ENCODE assay signal across 20 cellular contexts in genomic region chr17:21355586-21355985, GRCh38. TPM values are rescaled to one million over a fixed set of nuclear protein-coding genes. Genes with fewer than 3 reads are reported as not detected.
DNase-seq lines count a peak whose midpoint lies in the region; ATAC-seq and TF ChIP-seq lines count a peak whose summit lies in the region.
"Had no signal": no experiment of that assay in that cellular context is flagged by ENCODE, and none has a peak within 500 bp of the region (broad histone marks: within the 10 kb centered on the region; RNA-seq: fewer than 3 reads in every experiment).

No MANE protein-coding gene starts in this region.

- no peaks in the 10 kb centered on the region for H3K27me3 ChIP-seq in spleen (replicated peaks in 1 of 7)

- H3K9me3 ChIP-seq in spleen, result no peaks in the 10 kb centered on the region
- H3K9me3 ChIP-seq: A549, HAP-1 had no signal

- ATAC-seq in left ventricle myocardium superior, result no peak
- no peak for ATAC-seq in Right ventricle myocardium superior (ENCODE audit: poor library complexity)
- no peak for ATAC-seq in HG03520 (IDR thresholded peaks at IDR 0.05; ENCODE audit: unreplicated experiment)
- no peak for ATAC-seq in GM21447 (IDR thresholded peaks at IDR 0.05; ENCODE audit: unreplicated experiment)
- ATAC-seq: A549 had no signal

- peaks cover 0 to 11% (median 2%) of the 10 kb centered on the region in 6 donors for H3K4me1 ChIP-seq in spleen
- H3K4me1 ChIP-seq: HAP-1 had no signal

- no peak for TF ChIP-seq POLR2A in spleen (IDR thresholded peaks at IDR 0.05)

- H3K27me3 Mint-ChIP-seq in chondrocyte (ENCODE audit: low read depth) (peaks cover 2% of the 10 kb centered on the region), nephron progenitor cell (ENCODE audit: low read depth, poor library complexity) (peaks cover 35% of the 10 kb centered on the region)

- intact Hi-C loops in left ventricle myocardium superior (cut with micrococcal nuclease) (no loop called here), Right ventricle myocardium superior (cut with DNase I) (no loop called here), spleen (cut with DNase I; ENCODE audit: low total_unique reads) (no loop called here)

- H3K27ac ChIP-seq in spleen, result no peak overlapping the region
- H3K27ac ChIP-seq: A549 had no signal

- H3K36me3 Mint-ChIP-seq in chondrocyte (ENCODE audit: low read depth) (no peaks in the 10 kb centered on the region), nephron progenitor cell (ENCODE audit: low read depth) (no peaks in the 10 kb centered on the region)
- H3K36me3 Mint-ChIP-seq: CD4-positive, alpha-beta memory T cell had no signal

- DNase-seq in left ventricle myocardium superior, result peak; percentile 13
- no peak for DNase-seq in Right ventricle myocardium superior
- peak; percentile 74 for DNase-seq in chondrocyte (ENCODE audit: low spot score)
- DNase-seq in nephron progenitor cell, result peak; percentile 1
- DNase-seq in spleen, result peak; percentile 27
- DNase-seq: 8988T; ACHN; C1 segment of cervical spinal cord; Calu3; CD4-positive, alpha-beta memory T cell; COR-L47; DMS53; DMS79 treated with DMSO at 0.1 percent for 48 hours; GF-D8; GOT3; HFFc6 had no signal

- H3K9me3 Mint-ChIP-seq in chondrocyte (ENCODE audit: low read depth), result no peaks in the 10 kb centered on the region
- H3K9me3 Mint-ChIP-seq in nephron progenitor cell, result no peaks in the 10 kb centered on the region
- H3K9me3 Mint-ChIP-seq: CD4-positive, alpha-beta memory T cell; HFFc6 had no signal

- no peaks in the 10 kb centered on the region for H3K36me3 ChIP-seq in spleen
- H3K36me3 ChIP-seq: HAP-1 had no signal

- no peak overlapping the region for H3K4me3 Mint-ChIP-seq in chondrocyte (ENCODE audit: unreplicated experiment)
- no peak overlapping the region for H3K4me3 Mint-ChIP-seq in nephron progenitor cell
- H3K4me3 Mint-ChIP-seq: CD4-positive, alpha-beta memory T cell; HFFc6 had no signal

- TF ChIP-seq CTCF in chondrocyte (IDR thresholded peaks at IDR 0.05) (no peak), nephron progenitor cell (IDR thresholded peaks at IDR 0.05) (no peak), spleen (IDR thresholded peaks at IDR 0.05 in 8 of 11, conservative IDR thresholded peaks at IDR 0.05 in 3 of 11) (no peak)

- H3K4me3 ChIP-seq in spleen, result no peak overlapping the region
- H3K4me3 ChIP-seq: A549, HAP-1 had no signal

- peaks cover 6% of the 10 kb centered on the region for H3K4me1 Mint-ChIP-seq in chondrocyte (ENCODE audit: low read depth)
- H3K4me1 Mint-ChIP-seq in nephron progenitor cell, result peaks cover 80% of the 10 kb centered on the region
- H3K4me1 Mint-ChIP-seq: CD4-positive, alpha-beta memory T cell had no signal

- no peak overlapping the region for H3K27ac Mint-ChIP-seq in chondrocyte (ENCODE audit: unreplicated experiment)
- no peak overlapping the region for H3K27ac Mint-ChIP-seq in nephron progenitor cell
- H3K27ac Mint-ChIP-seq: CD4-positive, alpha-beta memory T cell; HFFc6 had no signal

- 71 to 87% (median 85%) methylated on average over 12 of the region's 12 CpGs for WGBS in spleen, 5 donors

RNA-seq across cellular contexts. Expression of gene KCNJ12, which starts 20.6 kb away (rescaled TPM):
- total RNA-seq in left ventricle myocardium superior (11.4 TPM), Right ventricle myocardium superior (12.2 TPM), chondrocyte (2.2 to 2.8 TPM (median 2.5 TPM) in 3 replicates), spleen (1 to 10 TPM; 1.0 to 4.8 (median 2.6) TPM)
- polyA plus RNA-seq in spleen, result under 1 TPM; 0.11 to 0.77 (median 0.12) TPM
- total RNA-seq: Calu3; CD4-positive, alpha-beta memory T cell; HFFc6 had no signal
- polyA plus RNA-seq: CD4-positive, alpha-beta memory T cell had no signal
